8 cellular contexts compared by ENCODE assay signal in the genomic region with DNA sequence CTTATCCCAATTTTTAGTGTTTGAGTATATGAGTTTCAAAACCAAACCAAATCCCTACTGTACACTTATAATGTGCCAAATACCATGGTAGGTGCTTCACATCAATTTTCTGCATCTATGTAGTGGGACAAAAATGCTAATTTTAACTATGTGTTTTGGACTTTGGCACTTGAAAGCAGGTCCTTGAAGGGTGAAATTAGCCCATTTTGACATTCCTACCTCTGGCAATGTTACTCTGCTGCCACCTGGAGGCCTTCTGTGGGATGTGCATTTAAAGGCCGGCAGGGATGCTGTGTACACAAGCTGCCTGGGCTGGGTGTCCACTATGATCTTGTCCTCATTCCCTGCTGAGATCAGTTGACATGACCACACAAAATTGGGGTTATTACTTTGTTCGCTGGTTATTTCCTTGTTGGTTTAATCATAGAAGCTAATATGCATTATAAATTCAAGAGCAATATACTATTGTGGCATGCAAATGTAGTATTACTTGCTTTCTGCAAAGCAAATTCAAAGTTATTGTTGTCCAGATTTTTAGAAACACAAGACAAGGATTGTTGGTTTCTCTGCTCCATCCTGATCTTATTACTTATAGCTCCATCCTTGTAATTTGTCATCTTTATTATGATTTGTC.
DNase-seq lines count a peak whose midpoint lies in the region; ATAC-seq lines count a peak whose summit lies in the region.

No MANE protein-coding gene starts in this region.

- no peak overlapping the region for H2BK120ac ChIP-seq in mesendoderm (ENCODE audit: low read depth, low read length)

- H3K9ac ChIP-seq in mesendoderm (ENCODE audit: low read length) = no peak overlapping the region

- peak; percentile 59 for ATAC-seq in HG02763 (IDR thresholded peaks at IDR 0.05; ENCODE audit: unreplicated experiment)

- H3K4me3 Mint-ChIP-seq in activated CD4-positive, alpha-beta memory T cell treated with anti-CD3 and anti-CD28 coated beads for 36 hours = no peak overlapping the region

- CTCF ChIA-PET in activated CD4-positive, alpha-beta memory T cell treated with anti-CD3 and anti-CD28 coated beads for 36 hours (lab: Charles Lee) = interaction anchor here (0.6 to 11.4 kb wide), 14 partner anchors 9 to 272 kb away, joined by 3 to 255 read pairs (median 3); no protein-coding TSS in a partner anchor

- H3K23ac ChIP-seq in mesendoderm (ENCODE audit: low read length) = no peak overlapping the region

- H2BK5ac ChIP-seq in mesendoderm (ENCODE audit: low read length) = no peak overlapping the region

- H3K18ac ChIP-seq in mesendoderm (ENCODE audit: low read length) = no peak overlapping the region

- H3K9me3 Mint-ChIP-seq in activated CD4-positive, alpha-beta memory T cell treated with anti-CD3 and anti-CD28 coated beads for 36 hours = no peaks in the 10 kb centered on the region

- no peak overlapping the region for H4K5ac ChIP-seq in mesendoderm (ENCODE audit: low read length)

- H2AK5ac ChIP-seq in mesendoderm (ENCODE audit: low read length) = no peak overlapping the region

- H3K27ac ChIP-seq in mesendoderm (ENCODE audit: low read depth, low read length) = no peak overlapping the region

- no peak overlapping the region for H3K4ac ChIP-seq in mesendoderm (ENCODE audit: low read depth, low read length)

- peaks cover 6% of the 10 kb centered on the region for H3K4me1 Mint-ChIP-seq in activated CD4-positive, alpha-beta memory T cell treated with anti-CD3 and anti-CD28 coated beads for 36 hours (ENCODE audit: low read depth)

- no peaks in the 10 kb centered on the region for H3K36me3 ChIP-seq in mesendoderm (ENCODE audit: control insufficient read depth, insufficient read depth, low read length)

- no peaks in the 10 kb centered on the region for H3K27me3 ChIP-seq in mesendoderm (ENCODE audit: insufficient read depth, low read length, poor library complexity)

- H2BK15ac ChIP-seq in mesendoderm (replicated peaks; ENCODE audit: low read depth) = no peak overlapping the region

- no peaks in the 10 kb centered on the region for H3K4me1 ChIP-seq in mesendoderm (ENCODE audit: control insufficient read depth, low read depth, low read length)

- no peaks in the 10 kb centered on the region for H3K79me1 ChIP-seq in mesendoderm (ENCODE audit: low read length)

- no peak overlapping the region for H3K56ac ChIP-seq in mesendoderm (ENCODE audit: low read length)

- no peak overlapping the region for H3K4me2 ChIP-seq in mesendoderm (ENCODE audit: low read length)

- no peak overlapping the region for H3K27ac Mint-ChIP-seq in activated CD4-positive, alpha-beta memory T cell treated with anti-CD3 and anti-CD28 coated beads for 36 hours

- intact Hi-C loops in activated CD4-positive, alpha-beta memory T cell treated with anti-CD3 and anti-CD28 coated beads for 36 hours (cut with micrococcal nuclease) = loop anchor here (1.0 to 10.0 kb wide), 3 partner anchors 108 to 276 kb away; no protein-coding TSS in a partner anchor

- H3K4me3 ChIP-seq in mesendoderm (ENCODE audit: low read length) = no peak overlapping the region

- DNase-seq in GDM1 (lab: John Stamatoyannopoulos, UW) (peak; percentile 12), NCI-H524 (lab: John Stamatoyannopoulos, UW) (peak; percentile 39 to 67), mesendoderm (peak; percentile 75), cortex of kidney (lab: John Stamatoyannopoulos, UW) (no peak)
- peak; percentile 75 for DNase-seq in activated CD4-positive, alpha-beta memory T cell treated with anti-CD3 and anti-CD28 coated beads for 36 hours
- peak; percentile 33 for DNase-seq in effector CD8-positive, alpha-beta T cell (lab: John Stamatoyannopoulos, UW)
- peak; percentile 30 for DNase-seq in stimulated activated CD8-positive, alpha-beta memory T cell treated with anti-CD3 and anti-CD28 coated beads, Interleukin-4, amount 100 ng/mL, for 24 hours (ENCODE audit: low read depth)

- H3K79me2 ChIP-seq in mesendoderm (ENCODE audit: control insufficient read depth, insufficient read depth, low read length) = no peaks in the 10 kb centered on the region

- POLR2A ChIA-PET in activated CD4-positive, alpha-beta memory T cell treated with anti-CD3 and anti-CD28 coated beads for 36 hours (lab: Charles Lee) = no interaction called here

- H4K8ac ChIP-seq in mesendoderm (ENCODE audit: low read depth, low read length) = no peak overlapping the region

- WGBS in mesendoderm (ENCODE audit: extremely low coverage, insufficient coverage, low lambda C conversion rate) = no CpG with 5 or more reads among the region's 2 CpGs

- H3K36me3 Mint-ChIP-seq in activated CD4-positive, alpha-beta memory T cell treated with anti-CD3 and anti-CD28 coated beads for 36 hours = no peaks in the 10 kb centered on the region

- peaks cover 18% of the 10 kb centered on the region for H3K27me3 Mint-ChIP-seq in activated CD4-positive, alpha-beta memory T cell treated with anti-CD3 and anti-CD28 coated beads for 36 hours
